Comparison of ENCODE assay signal across 40 cellular contexts in genomic region chr20:22055981-22056380, GRCh38.
"Had no signal": no experiment of that assay in that cellular context is flagged by ENCODE, and none has a peak within 500 bp of the region (broad histone marks: within the 10 kb centered on the region; RNA-seq: fewer than 3 reads in every experiment).

No MANE protein-coding gene starts in this region.

- H3K36me3 ChIP-seq: adrenal gland, ascending aorta, brain microvascular endothelial cell, breast epithelium, cardiac muscle cell had no signal

- H3K4me3 Mint-ChIP-seq: activated naive CD4-positive, alpha-beta T cell treated with anti-CD3 and anti-CD28 coated beads for 36 hours; activated naive CD4-positive, alpha-beta T cell treated with anti-CD3 and anti-CD28 coated beads, Interleukin-2, amount 10 ng/mL, durations not matched to agents 7 days and 5 days; activated naive CD4-positive, alpha-beta T cell treated with anti-CD3 and anti-CD28 coated beads, Interleukin-2, amount 50 U/mL, for 24 hours; activated naive CD8-positive, alpha-beta T cell; activated naive CD8-positive, alpha-beta T cell treated with anti-CD3 and anti-CD28 coated beads for 36 hours; activated naive CD8-positive, alpha-beta T cell treated with anti-CD3 and anti-CD28 coated beads, Interleukin-2, amount 10 ng/mL, durations not matched to agents 7 days and 5 days; activated naive CD8-positive, alpha-beta T cell treated with anti-CD3 and anti-CD28 coated beads, Interleukin-2, amount 50 U/mL, for 24 hours; activated T-cell treated with anti-CD3 and anti-CD28 coated beads, Interleukin-2, amount 50 U/mL, for 24 hours; activated T-cell treated with anti-CD3 and anti-CD28 coated beads, Interleukin-2, amount 50 U/mL, for 4 hours; activated T-cell treated with anti-CD3 and anti-CD28 coated beads, Interleukin-2, amount 50 U/mL, for 72 hours; activated T-helper 1 cell treated with anti-CD3 and anti-CD28 coated beads, Interleukin-12 subunit alpha, Interleukin-12 subunit beta, Interleukin-2, Interleukin-4 antibody, amounts not matched to agents 30 ng/mL and 10 ng/mL and 1 ng/mL, durations not matched to agents 14 hours and 24 hours and 36 hours; activated T-helper 17 cell treated with anti-CD3 and anti-CD28 coated beads, Interleukin-2, amount 50 U/mL, for 72 hours; brain; central memory CD8-positive, alpha-beta T cell had no signal

- H3K4me3 ChIP-seq: adrenal gland, ascending aorta, body of pancreas, breast epithelium, cardiac muscle cell had no signal

- H3K27me3 ChIP-seq: adrenal gland, ascending aorta, body of pancreas, brain microvascular endothelial cell, breast epithelium, cardiac muscle cell had no signal

- DNase-seq: activated effector memory CD4-positive, alpha-beta T cell treated with anti-CD3 and anti-CD28 coated beads, Interleukin-2, amount 50 U/mL, for 16 hours; activated effector memory CD4-positive, alpha-beta T cell treated with Interleukin-2 at 50 U/mL for 16 hours; activated gamma-delta T cell; activated gamma-delta T cell treated with Interleukin-2 at 50 U/mL for 16 hours; activated naive CD4-positive, alpha-beta T cell; activated naive CD4-positive, alpha-beta T cell treated with anti-CD3 and anti-CD28 coated beads for 36 hours; activated naive CD4-positive, alpha-beta T cell treated with anti-CD3 and anti-CD28 coated beads, Interleukin-2, amount 10 ng/mL, durations not matched to agents 7 days and 5 days; activated naive CD4-positive, alpha-beta T cell treated with anti-CD3 and anti-CD28 coated beads, Interleukin-2, amount 50 U/mL, for 16 hours; activated naive CD4-positive, alpha-beta T cell treated with Interleukin-2 at 50 U/mL for 16 hours; activated naive CD8-positive, alpha-beta T cell treated with anti-CD3 and anti-CD28 coated beads for 36 hours; activated naive CD8-positive, alpha-beta T cell treated with anti-CD3 and anti-CD28 coated beads, Interleukin-2, amount 10 ng/mL, durations not matched to agents 7 days and 5 days; activated naive CD8-positive, alpha-beta T cell treated with anti-CD3 and anti-CD28 coated beads, Interleukin-2, amount 50 U/mL, for 24 hours; activated T-cell treated with anti-CD3 and anti-CD28 coated beads, Interleukin-2, amount 50 U/mL, for 1 hour; activated T-cell treated with anti-CD3 and anti-CD28 coated beads, Interleukin-2, amount 50 U/mL, for 24 hours; activated T-cell treated with anti-CD3 and anti-CD28 coated beads, Interleukin-2, amount 50 U/mL, for 4 hours; activated T-cell treated with anti-CD3 and anti-CD28 coated beads, Interleukin-2, amount 50 U/mL, for 48 hours; activated T-cell treated with anti-CD3 and anti-CD28 coated beads, Interleukin-2, amount 50 U/mL, for 72 hours; adrenal gland; amniotic stem cell; amygdala; anterior cingulate cortex; aorta; body of pancreas; brain microvascular endothelial cell; caudate nucleus; central memory CD4-positive, alpha-beta T cell; cerebellar nuclear complex had no signal

- H3K9me3 ChIP-seq: adrenal gland, ascending aorta, body of pancreas, breast epithelium had no signal

- H3K27ac ChIP-seq: adrenal gland, ascending aorta, body of pancreas, brain microvascular endothelial cell, breast epithelium, cardiac muscle cell had no signal

- H3K9me3 Mint-ChIP-seq: activated naive CD4-positive, alpha-beta T cell treated with anti-CD3 and anti-CD28 coated beads for 36 hours; brain had no signal

- H3K27me3 Mint-ChIP-seq: activated naive CD4-positive, alpha-beta T cell treated with anti-CD3 and anti-CD28 coated beads, Interleukin-2, amount 10 ng/mL, durations not matched to agents 7 days and 5 days; activated naive CD4-positive, alpha-beta T cell treated with anti-CD3 and anti-CD28 coated beads, Interleukin-2, amount 50 U/mL, for 24 hours; activated naive CD8-positive, alpha-beta T cell treated with anti-CD3 and anti-CD28 coated beads for 36 hours; activated naive CD8-positive, alpha-beta T cell treated with anti-CD3 and anti-CD28 coated beads, Interleukin-2, amount 10 ng/mL, durations not matched to agents 7 days and 5 days; activated naive CD8-positive, alpha-beta T cell treated with anti-CD3 and anti-CD28 coated beads, Interleukin-2, amount 50 U/mL, for 24 hours; activated T-cell treated with anti-CD3 and anti-CD28 coated beads, Interleukin-2, amount 50 U/mL, for 24 hours; activated T-helper 17 cell treated with anti-CD3 and anti-CD28 coated beads, Interleukin-2, amount 50 U/mL, for 72 hours; central memory CD8-positive, alpha-beta T cell had no signal

- FAIRE-seq: astrocyte, bronchial epithelial cell had no signal

- H3K36me3 Mint-ChIP-seq: activated naive CD4-positive, alpha-beta T cell treated with anti-CD3 and anti-CD28 coated beads, Interleukin-2, amount 10 ng/mL, durations not matched to agents 7 days and 5 days; activated naive CD4-positive, alpha-beta T cell treated with anti-CD3 and anti-CD28 coated beads, Interleukin-2, amount 50 U/mL, for 24 hours; activated naive CD8-positive, alpha-beta T cell; activated naive CD8-positive, alpha-beta T cell treated with anti-CD3 and anti-CD28 coated beads for 36 hours; activated naive CD8-positive, alpha-beta T cell treated with anti-CD3 and anti-CD28 coated beads, Interleukin-2, amount 10 ng/mL, durations not matched to agents 7 days and 5 days; brain had no signal

- H3K4me1 Mint-ChIP-seq: activated naive CD4-positive, alpha-beta T cell treated with anti-CD3 and anti-CD28 coated beads, Interleukin-2, amount 10 ng/mL, durations not matched to agents 7 days and 5 days; activated naive CD4-positive, alpha-beta T cell treated with anti-CD3 and anti-CD28 coated beads, Interleukin-2, amount 50 U/mL, for 24 hours; activated naive CD8-positive, alpha-beta T cell treated with anti-CD3 and anti-CD28 coated beads for 36 hours; activated naive CD8-positive, alpha-beta T cell treated with anti-CD3 and anti-CD28 coated beads, Interleukin-2, amount 10 ng/mL, durations not matched to agents 7 days and 5 days; activated naive CD8-positive, alpha-beta T cell treated with anti-CD3 and anti-CD28 coated beads, Interleukin-2, amount 50 U/mL, for 24 hours; activated T-helper 17 cell treated with anti-CD3 and anti-CD28 coated beads, Interleukin-2, amount 50 U/mL, for 72 hours; brain; central memory CD8-positive, alpha-beta T cell had no signal

- ATAC-seq: activated naive CD4-positive, alpha-beta T cell treated with anti-CD3 and anti-CD28 coated beads, Interleukin-2, amount 50 U/mL, for 72 hours; activated naive CD8-positive, alpha-beta T cell treated with anti-CD3 and anti-CD28 coated beads, Interleukin-2, amount 50 U/mL, for 24 hours; activated T-cell treated with anti-CD3 and anti-CD28 coated beads, Interleukin-2, amount 50 U/mL, for 4 hours; activated T-cell treated with anti-CD3 and anti-CD28 coated beads, Interleukin-2, amount 50 U/mL, for 72 hours; activated T-helper 17 cell treated with anti-CD3 and anti-CD28 coated beads, Interleukin-2, amount 50 U/mL, for 72 hours; body of pancreas had no signal

- H3K4me1 ChIP-seq: adrenal gland, ascending aorta, body of pancreas, breast epithelium had no signal

- H3K27ac Mint-ChIP-seq: activated naive CD4-positive, alpha-beta T cell treated with anti-CD3 and anti-CD28 coated beads for 36 hours; activated naive CD4-positive, alpha-beta T cell treated with anti-CD3 and anti-CD28 coated beads, Interleukin-2, amount 10 ng/mL, durations not matched to agents 7 days and 5 days; activated naive CD4-positive, alpha-beta T cell treated with anti-CD3 and anti-CD28 coated beads, Interleukin-2, amount 50 U/mL, for 24 hours; activated naive CD4-positive, alpha-beta T cell treated with anti-CD3 and anti-CD28 coated beads, Interleukin-2, amount 50 U/mL, for 72 hours; activated naive CD8-positive, alpha-beta T cell; activated naive CD8-positive, alpha-beta T cell treated with anti-CD3 and anti-CD28 coated beads for 36 hours; activated naive CD8-positive, alpha-beta T cell treated with anti-CD3 and anti-CD28 coated beads, Interleukin-2, amount 10 ng/mL, durations not matched to agents 7 days and 5 days; activated naive CD8-positive, alpha-beta T cell treated with anti-CD3 and anti-CD28 coated beads, Interleukin-2, amount 50 U/mL, for 24 hours; activated T-cell treated with anti-CD3 and anti-CD28 coated beads, Interleukin-2, amount 50 U/mL, for 24 hours; activated T-cell treated with anti-CD3 and anti-CD28 coated beads, Interleukin-2, amount 50 U/mL, for 72 hours; activated T-helper 1 cell treated with anti-CD3 and anti-CD28 coated beads, Interleukin-12 subunit alpha, Interleukin-12 subunit beta, Interleukin-2, Interleukin-4 antibody, amounts not matched to agents 30 ng/mL and 10 ng/mL and 1 ng/mL, durations not matched to agents 14 hours and 24 hours and 36 hours; activated T-helper 17 cell treated with anti-CD3 and anti-CD28 coated beads, Interleukin-2, amount 50 U/mL, for 72 hours; activated T-helper 2 cell treated with anti-CD3 and anti-CD28 coated beads, Interferon-gamma antibody, Interleukin-2, Interleukin-4, amounts not matched to agents 10 μg/mL and 5 μg/mL and 100 μg/mL, durations not matched to agents 14 hours and 24 hours and 36 hours; brain had no signal
